1 cellular context compared by ENCODE assay signal in genomic region chr10:11513727-11514126, GRCh38.
TF ChIP-seq lines count a peak whose summit lies in the region.

No MANE protein-coding gene starts in this region.

TF ChIP-seq in HepG2, 621 proteins besides CTCF, POLR2A, EP300 and RAD21 (continued from another document):
- TF ChIP-seq MAZ (IDR thresholded peaks at IDR 0.05; ENCODE audit: borderline replicate concordance, low read depth, low read length): no peak
- TF ChIP-seq MAZ (CRISPR knock-in tag; IDR thresholded peaks at IDR 0.05; ENCODE audit: low read depth): no peak
